In genomic region chr11:62108017-62108750, GRCh38 we compare ENCODE assay signal across 8 cellular contexts. TPM values are rescaled to one million over a fixed set of nuclear protein-coding genes. Genes with fewer than 3 reads are reported as not detected.
A peak's percentile ranks its signal among the peaks of the same experiment; 100 is the strongest.
DNase-seq lines count a peak whose midpoint lies in the region; ATAC-seq and TF ChIP-seq lines count a peak whose summit lies in the region.

No MANE protein-coding gene starts in this region.

- DNase-seq in DMS114 treated with DMSO at 0.1 percent for 48 hours (lab: John Stamatoyannopoulos, UW; ENCODE audit: unreplicated experiment) (peak; percentile 68), HEK293T (ENCODE audit: extremely low spot score) (peak; percentile 60), NCI-H69 (lab: John Stamatoyannopoulos, UW) (peak; percentile 78), adipocyte (ENCODE audit: low read depth) (peak; percentile 91), right atrium auricular region (ENCODE audit: low spot score) (no peak), gastrocnemius medialis (no peak)

- CTCF ChIA-PET in HEK293T (lab: Yijun Ruan, JAX): interaction anchor here (0.5 to 3.3 kb wide), 21 partner anchors 13 to 359 kb away, joined by 3 to 32 read pairs (median 4); partner anchors contain the start of gene INCENP

- POLR2A ChIA-PET in HEK293T (lab: Yijun Ruan, JAX): interaction anchor here (1.7 kb wide), 1 partner anchor 311 kb away, joined by 5 read pairs; no protein-coding TSS in a partner anchor

- H3K4me1 ChIP-seq in adipocyte (ENCODE audit: control insufficient read depth, insufficient read depth, low read length) (peaks cover 24% of the 10 kb centered on the region), right atrium auricular region (peaks cover 0 to 22% of the 10 kb centered on the region in 2 donors), gastrocnemius medialis (peaks cover 15 to 16% of the 10 kb centered on the region in 2 donors)

- peak; percentile 71 to 90 for TF ChIP-seq CTCF in right atrium auricular region (IDR thresholded peaks at IDR 0.05)
- TF ChIP-seq CTCF in gastrocnemius medialis (IDR thresholded peaks at IDR 0.05 in 4 of 5, conservative IDR thresholded peaks at IDR 0.05 in 1 of 5): peak; percentile 52 to 88 (median 83)

- in situ Hi-C loops in gastrocnemius medialis (cut with MboI; ENCODE audit: low sequenced_read_pairs in 4 of 4): loop anchor here in 2 of 4 donors (5.0 to 25.0 kb wide), 4 partner anchors 233 to 779 kb away; partner anchors contain the start of genes FEN1 (in 1 of the 2), SLC3A2 (in 1 of the 2) and TMEM258 (in 1 of the 2)

- H3K9me3 ChIP-seq in adipocyte (ENCODE audit: control insufficient read depth, low read length) (no peaks in the 10 kb centered on the region), right atrium auricular region (no peaks in the 10 kb centered on the region), gastrocnemius medialis (no peaks in the 10 kb centered on the region)

- no peak for TF ChIP-seq POLR2A in gastrocnemius medialis (IDR thresholded peaks at IDR 0.05)

- no peak overlapping the region for H3K9ac ChIP-seq in adipocyte (ENCODE audit: low read length)

- H3K4me3 ChIP-seq in adipocyte (ENCODE audit: low read length) (no peak overlapping the region), right atrium auricular region (no peak overlapping the region), gastrocnemius medialis (no peak overlapping the region)

- no peaks in the 10 kb centered on the region for H3K27me3 ChIP-seq in adipocyte (replicated peaks; ENCODE audit: control insufficient read depth, insufficient read depth, low read length)
- no peaks in the 10 kb centered on the region for H3K27me3 ChIP-seq in right atrium auricular region
- H3K27me3 ChIP-seq in gastrocnemius medialis: no peaks in the 10 kb centered on the region

- H3K36me3 ChIP-seq in adipocyte (ENCODE audit: control insufficient read depth, insufficient read depth, low read length, severe bottlenecking): no peaks in the 10 kb centered on the region
- no peaks in the 10 kb centered on the region for H3K36me3 ChIP-seq in right atrium auricular region
- no peaks in the 10 kb centered on the region for H3K36me3 ChIP-seq in gastrocnemius medialis

- H3K27ac ChIP-seq in right atrium auricular region (no peak overlapping the region), gastrocnemius medialis (no peak overlapping the region)

- intact Hi-C loops in gastrocnemius medialis (cut with DNase I; ENCODE audit: low total_unique reads): loop anchor here (2.0 to 5.0 kb wide), 3 partner anchors 161 to 311 kb away; no protein-coding TSS in a partner anchor

- ATAC-seq in gastrocnemius medialis (peak; percentile 42 to 79), HG03565 (IDR thresholded peaks at IDR 0.05; ENCODE audit: unreplicated experiment) (no peak), HG03442 (IDR thresholded peaks at IDR 0.05; ENCODE audit: unreplicated experiment) (no peak)

TF ChIP-seq in HEK293T, 16 proteins besides CTCF, POLR2A, EP300 and RAD21:
- TF ChIP-seq ARNT (IDR thresholded peaks at IDR 0.05): no peak
- TF ChIP-seq PKNOX1 (IDR thresholded peaks at IDR 0.05): peak; percentile 16; the same call in 1 of the 2 replicates
- no peak for TF ChIP-seq NFRKB (IDR thresholded peaks at IDR 0.05)
TF ChIP-seq in HEK293T: peak in this region for 1.

RNA-seq across cellular contexts. Expression of gene INCENP, which starts 15.6 kb away (rescaled TPM):
- total RNA-seq in right atrium auricular region (1 to 10 TPM; 8.1 to 8.5 TPM), gastrocnemius medialis (10 to 100 TPM in 2 of 4 donors, 1 to 10 TPM in 2; 6.3 to 18.7 (median 13.7) TPM)

Comparison
In these comparisons a context has a peak if more than half of its experiments do, and no peak if none do; other contexts are left out.
1. DNase-seq: peak in DMS114 treated with DMSO at 0.1 percent for 48 hours (single experiment), HEK293T (single experiment), NCI-H69 (single experiment) and adipocyte (single experiment); none in right atrium auricular region (single experiment) and gastrocnemius medialis (0 of 2).
2. ATAC-seq: peak in gastrocnemius medialis (2 of 2); none in HG03565 (single experiment) and HG03442 (single experiment).